In the genomic region with DNA sequence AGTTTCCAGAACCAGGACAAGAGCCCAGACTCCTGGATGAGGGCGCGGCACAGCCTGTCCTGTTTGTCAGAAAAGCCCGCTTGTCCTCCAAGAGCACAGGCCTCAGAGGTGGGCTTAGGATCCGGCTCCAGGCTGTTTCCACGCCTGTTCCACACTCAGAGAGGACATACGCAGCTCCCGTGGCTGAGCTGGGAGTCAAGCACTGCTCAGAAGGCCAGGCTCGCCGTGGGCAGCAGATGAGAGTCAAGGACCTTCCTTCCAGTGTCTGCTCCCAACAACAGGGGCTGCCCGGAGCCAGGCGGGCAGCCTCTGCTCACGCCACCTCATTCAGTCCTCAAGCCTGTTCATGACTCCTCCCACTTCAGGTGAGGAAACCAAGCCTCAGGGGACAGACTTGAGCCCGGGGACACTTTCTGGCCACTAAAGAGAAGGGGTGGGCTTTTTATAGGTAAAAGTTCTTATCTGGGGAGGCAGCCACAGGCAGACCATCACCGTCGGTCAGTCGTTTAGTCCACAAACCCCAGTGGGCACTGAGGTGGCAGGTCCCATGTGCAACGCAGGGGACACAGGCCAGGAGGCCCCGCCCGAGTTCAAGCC, we compare ENCODE assay signal across 1 cellular context.
TF ChIP-seq lines count a peak whose summit lies in the region.

No MANE protein-coding gene starts in this region.

TF ChIP-seq in H1, 55 proteins besides CTCF, POLR2A, EP300 and RAD21:
- no peak for TF ChIP-seq SAP30 (IDR thresholded peaks at IDR 0.05; ENCODE audit: insufficient read depth, insufficient replicate concordance, low read length)
- TF ChIP-seq RBBP5 (IDR thresholded peaks at IDR 0.05; ENCODE audit: borderline replicate concordance, low read depth, low read length), result no peak
- TF ChIP-seq CBX5 (IDR thresholded peaks at IDR 0.05; ENCODE audit: low read depth, low read length), result no peak
- no peak for TF ChIP-seq SRF (IDR thresholded peaks at IDR 0.05; ENCODE audit: low read depth, low read length)
- no peak for TF ChIP-seq HDAC2 (IDR thresholded peaks at IDR 0.05; ENCODE audit: borderline replicate concordance in 1 of 2, low read depth in 2 of 2, low read length in 2 of 2)
- no peak for TF ChIP-seq RNF2 (IDR thresholded peaks at IDR 0.05; ENCODE audit: borderline replicate concordance, low read depth, low read length, missing control alignments, poor library complexity, severe bottlenecking)
- TF ChIP-seq GTF2F1 (IDR thresholded peaks at IDR 0.05; ENCODE audit: borderline replicate concordance, low read depth, low read length), result no peak
- no peak for TF ChIP-seq NANOG (IDR thresholded peaks at IDR 0.05; ENCODE audit: insufficient read depth, low read depth, low read length, poor library complexity, severe bottlenecking)
- TF ChIP-seq MAFK (IDR thresholded peaks at IDR 0.05; ENCODE audit: low read depth, low read length), result no peak
- TF ChIP-seq GABPA (IDR thresholded peaks at IDR 0.05; ENCODE audit: borderline replicate concordance, insufficient read depth, low read length), result no peak
- TF ChIP-seq NRF1 (IDR thresholded peaks at IDR 0.05; ENCODE audit: low read depth, low read length), result no peak
